13 cellular contexts compared by ENCODE assay signal in genomic region chr5:134145061-134145757, GRCh38. TPM values are rescaled to one million over a fixed set of nuclear protein-coding genes. Genes with fewer than 3 reads are reported as not detected.
DNase-seq lines count a peak whose midpoint lies in the region; ATAC-seq and TF ChIP-seq lines count a peak whose summit lies in the region.
"Had no signal": no experiment of that assay in that cellular context is flagged by ENCODE, and none has a peak within 500 bp of the region (broad histone marks: within the 10 kb centered on the region; RNA-seq: fewer than 3 reads in every experiment).

No MANE protein-coding gene starts in this region.

- no peaks in the 10 kb centered on the region for H3K9me3 Mint-ChIP-seq in activated naive CD4-positive, alpha-beta T cell treated with anti-CD3 and anti-CD28 coated beads for 36 hours
- H3K9me3 Mint-ChIP-seq in progenitor cell of endocrine pancreas (ENCODE audit: low read depth) = no peaks in the 10 kb centered on the region
- H3K9me3 Mint-ChIP-seq: nephron had no signal

- H3K27ac ChIP-seq in KOPT-K1 (ENCODE audit: low read depth, low read length, poor library complexity, severe bottlenecking) (peak overlapping the region; percentile 37), colonic mucosa (no peak overlapping the region)
- H3K27ac ChIP-seq: SK-N-MC had no signal

- H3K9me3 ChIP-seq in KOPT-K1 (ENCODE audit: insufficient read depth, low read length, poor library complexity, severe bottlenecking) (no peaks in the 10 kb centered on the region), colonic mucosa (no peaks in the 10 kb centered on the region)
- H3K9me3 ChIP-seq: body of pancreas had no signal

- no peaks in the 10 kb centered on the region for H3K27me3 Mint-ChIP-seq in activated naive CD4-positive, alpha-beta T cell treated with anti-CD3 and anti-CD28 coated beads for 36 hours (ENCODE audit: low read depth)
- H3K27me3 Mint-ChIP-seq in progenitor cell of endocrine pancreas = no peaks in the 10 kb centered on the region

- H3K36me3 ChIP-seq in KOPT-K1 (ENCODE audit: insufficient read depth, low read length) = peaks cover 100% of the 10 kb centered on the region
- H3K36me3 ChIP-seq in colonic mucosa = no peaks in the 10 kb centered on the region

- no peaks in the 10 kb centered on the region for H3K27me3 ChIP-seq in colonic mucosa
- H3K27me3 ChIP-seq: body of pancreas had no signal

- no peak overlapping the region for H3K9ac ChIP-seq in colonic mucosa (ENCODE audit: low read depth in 2 of 2, low read length in 2 of 2)

- intact Hi-C loops in activated naive CD4-positive, alpha-beta T cell treated with anti-CD3 and anti-CD28 coated beads for 36 hours (cut with micrococcal nuclease) = no loop called here
- intact Hi-C loops in colonic mucosa (cut with DNase I) = no loop called here

- peak overlapping the region; percentile 79 for H3K27ac Mint-ChIP-seq in activated naive CD4-positive, alpha-beta T cell treated with anti-CD3 and anti-CD28 coated beads for 36 hours
- peak overlapping the region; percentile 31 for H3K27ac Mint-ChIP-seq in progenitor cell of endocrine pancreas

- TF ChIP-seq CTCF in colonic mucosa (IDR thresholded peaks at IDR 0.05) (no peak), progenitor cell of endocrine pancreas (IDR thresholded peaks at IDR 0.05; ENCODE audit: unreplicated experiment) (no peak)

- no peak overlapping the region for H3K4me3 Mint-ChIP-seq in activated naive CD4-positive, alpha-beta T cell treated with anti-CD3 and anti-CD28 coated beads for 36 hours
- no peak overlapping the region for H3K4me3 Mint-ChIP-seq in progenitor cell of endocrine pancreas (ENCODE audit: low read depth)
- H3K4me3 Mint-ChIP-seq: nephron had no signal

- DNase-seq in activated naive CD4-positive, alpha-beta T cell treated with anti-CD3 and anti-CD28 coated beads for 36 hours = no peak
- no peak for DNase-seq in activated naive CD4-positive, alpha-beta T cell (lab: John Stamatoyannopoulos, UW)
- DNase-seq in colonic mucosa (peak; percentile 8), progenitor cell of endocrine pancreas (ENCODE audit: low spot score, unreplicated experiment) (no peak), cerebellar nuclear complex (lab: John Stamatoyannopoulos, UW) (no peak)
- DNase-seq: NCI-H526 treated with DMSO at 0.1 percent for 48 hours had no signal

- H3K4me1 ChIP-seq in colonic mucosa = no peaks in the 10 kb centered on the region

- H3K36me3 Mint-ChIP-seq in activated naive CD4-positive, alpha-beta T cell treated with anti-CD3 and anti-CD28 coated beads for 36 hours (ENCODE audit: low read depth) = peaks cover 66% of the 10 kb centered on the region
- peaks cover 4% of the 10 kb centered on the region for H3K36me3 Mint-ChIP-seq in progenitor cell of endocrine pancreas (ENCODE audit: insufficient read depth)

- no peak overlapping the region for H3K4me3 ChIP-seq in colonic mucosa
- H3K4me3 ChIP-seq: body of pancreas, SK-N-MC had no signal

- CTCF ChIA-PET in activated naive CD4-positive, alpha-beta T cell treated with anti-CD3 and anti-CD28 coated beads for 36 hours (lab: Charles Lee) = interaction anchor here (0.8 to 25.6 kb wide), 12 partner anchors 8 to 144 kb away, joined by 3 to 593 read pairs (median 5); partner anchors contain the start of gene TCF7

- ATAC-seq in GM19035 (IDR thresholded peaks at IDR 0.05; ENCODE audit: unreplicated experiment) (no peak), GM18909 (IDR thresholded peaks at IDR 0.05; ENCODE audit: poor library complexity, unreplicated experiment) (no peak)

- H3K4me1 Mint-ChIP-seq in activated naive CD4-positive, alpha-beta T cell treated with anti-CD3 and anti-CD28 coated beads for 36 hours (ENCODE audit: low read depth) = peaks cover 42% of the 10 kb centered on the region
- H3K4me1 Mint-ChIP-seq in progenitor cell of endocrine pancreas (ENCODE audit: low read depth) = peaks cover 10% of the 10 kb centered on the region

RNA-seq across cellular contexts. Expression of gene TCF7, which starts 30.7 kb away (rescaled TPM):
- 10 to 100 TPM; 87.9 to 92.3 TPM for total RNA-seq in activated naive CD4-positive, alpha-beta T cell treated with anti-CD3 and anti-CD28 coated beads for 36 hours
- total RNA-seq in colonic mucosa = 1 to 10 TPM; 4.3 to 9.4 TPM
- total RNA-seq in progenitor cell of endocrine pancreas = 14.4 and 16.6 TPM in 2 replicates
- total RNA-seq: HT1080 had no signal

RNA-seq across cellular contexts. Expression of gene SKP1, which starts 31.5 kb away (rescaled TPM):
- 100 to 1,000 TPM; 307 to 309 TPM for total RNA-seq in activated naive CD4-positive, alpha-beta T cell treated with anti-CD3 and anti-CD28 coated beads for 36 hours
- total RNA-seq in colonic mucosa = 100 to 1,000 TPM; 235 to 272 TPM
- 339 and 358 TPM in 2 replicates for total RNA-seq in progenitor cell of endocrine pancreas
